Comparison of ENCODE assay signal across 7 cellular contexts in genomic region chr1:227734546-227734857, GRCh38. TPM values are rescaled to one million over a fixed set of nuclear protein-coding genes. Genes with fewer than 3 reads are reported as not detected.
DNase-seq lines count a peak whose midpoint lies in the region; ATAC-seq and TF ChIP-seq lines count a peak whose summit lies in the region.

No MANE protein-coding gene starts in this region.

- no peaks in the 10 kb centered on the region for H3K9me3 Mint-ChIP-seq in naive thymus-derived CD8-positive, alpha-beta T cell

- peak overlapping the region; percentile 84 to 96 (median 90) for H3K4me3 Mint-ChIP-seq in naive thymus-derived CD8-positive, alpha-beta T cell

- no peaks in the 10 kb centered on the region for H3K27me3 Mint-ChIP-seq in naive thymus-derived CD8-positive, alpha-beta T cell

- peak overlapping the region; percentile 77 to 88 for H3K27ac ChIP-seq in coronary artery

- DNase-seq in M059J (ENCODE audit: low read depth): peak; percentile 9
- DNase-seq in coronary artery (ENCODE audit: low spot score): no peak
- peak in 1 of 10 donors; percentile 16 for DNase-seq in naive thymus-derived CD8-positive, alpha-beta T cell
- no peak for DNase-seq in AML-193 (lab: John Stamatoyannopoulos, UW)
- no peak for DNase-seq in midbrain (lab: John Stamatoyannopoulos, UW)
- DNase-seq in amygdala (lab: John Stamatoyannopoulos, UW): no peak

- H3K4me1 Mint-ChIP-seq in naive thymus-derived CD8-positive, alpha-beta T cell: peaks cover 32 to 60% (median 47%) of the 10 kb centered on the region in 4 donors

- peak overlapping the region in 9 of 10 donors; percentile 69 to 96 (median 89) for H3K27ac Mint-ChIP-seq in naive thymus-derived CD8-positive, alpha-beta T cell

- peaks cover 0 to 4% (median 0%) of the 10 kb centered on the region in 3 donors for H3K36me3 Mint-ChIP-seq in naive thymus-derived CD8-positive, alpha-beta T cell

- H3K4me3 ChIP-seq in coronary artery: peak overlapping the region; percentile 90

- ATAC-seq in GM21447 (IDR thresholded peaks at IDR 0.05; ENCODE audit: unreplicated experiment): peak; percentile 3
- peak; percentile 2 to 11 for ATAC-seq in naive thymus-derived CD8-positive, alpha-beta T cell

- POLR2A ChIA-PET in naive thymus-derived CD8-positive, alpha-beta T cell (lab: Charles Lee): interaction anchor here (0.7 to 2.0 kb wide), 6 partner anchors 11 to 348 kb away, joined by 3 to 11 read pairs (median 4); partner anchors contain the start of gene ARF1

- TF ChIP-seq CTCF in coronary artery (IDR thresholded peaks at IDR 0.05): no peak

RNA-seq across cellular contexts. Expression of gene JMJD4, which starts 0.6 kb away (rescaled TPM):
- 14.7 and 18.8 TPM in 2 replicates for total RNA-seq in M059J (2014; rRNA removed; shearing (Covaris generic))
- 10 to 100 TPM; 31.8 to 37.9 TPM for total RNA-seq in naive thymus-derived CD8-positive, alpha-beta T cell
- 10 to 100 TPM; 27.1 to 33.0 (median 31.9) TPM for polyA plus RNA-seq in naive thymus-derived CD8-positive, alpha-beta T cell

RNA-seq across cellular contexts. Expression of gene SNAP47, which starts 0.7 kb away (rescaled TPM):
- total RNA-seq in M059J (2014; rRNA removed; shearing (Covaris generic)): 53.3 and 65.6 TPM in 2 replicates
- 10 to 100 TPM; 25.0 to 25.6 TPM for total RNA-seq in naive thymus-derived CD8-positive, alpha-beta T cell
- 10 to 100 TPM; 40.0 to 46.6 (median 40.8) TPM for polyA plus RNA-seq in naive thymus-derived CD8-positive, alpha-beta T cell
